ENCODE assay signal across 8 cellular contexts in genomic region chr1:77977989-77978292, GRCh38. TPM values are rescaled to one million over a fixed set of nuclear protein-coding genes. Genes with fewer than 3 reads are reported as not detected.
DNase-seq lines count a peak whose midpoint lies in the region; ATAC-seq and TF ChIP-seq lines count a peak whose summit lies in the region.

No MANE protein-coding gene starts in this region.

- H3K27me3 ChIP-seq in cardiac muscle cell (no peaks in the 10 kb centered on the region), liver (ENCODE audit: control insufficient read depth in 4 of 4, insufficient read depth in 4 of 4, low read length in 3 of 4) (no peaks in the 10 kb centered on the region)

- peaks cover 44% of the 10 kb centered on the region for H3K4me1 Mint-ChIP-seq in activated CD8-positive, alpha-beta memory T cell treated with anti-CD3 and anti-CD28 coated beads, Interleukin-2, amount 10 ng/mL, durations not matched to agents 7 days and 5 days

- TF ChIP-seq CTCF in cardiac muscle cell (IDR thresholded peaks at IDR 0.05; ENCODE audit: low read depth, low read length) (no peak), astrocyte of the cerebellum (IDR thresholded peaks at IDR 0.05; ENCODE audit: low read depth, low read length, missing control alignments) (no peak), liver (IDR thresholded peaks at IDR 0.05; ENCODE audit: low read depth, low read length, missing input control) (no peak)

- H3K36me3 Mint-ChIP-seq in activated CD8-positive, alpha-beta memory T cell treated with anti-CD3 and anti-CD28 coated beads, Interleukin-2, amount 10 ng/mL, durations not matched to agents 7 days and 5 days = peaks cover 23% of the 10 kb centered on the region

- H3K27me3 Mint-ChIP-seq in activated CD8-positive, alpha-beta memory T cell treated with anti-CD3 and anti-CD28 coated beads, Interleukin-2, amount 10 ng/mL, durations not matched to agents 7 days and 5 days = no peaks in the 10 kb centered on the region

- no peak overlapping the region for H3K4me3 Mint-ChIP-seq in activated CD8-positive, alpha-beta memory T cell treated with anti-CD3 and anti-CD28 coated beads, Interleukin-2, amount 10 ng/mL, durations not matched to agents 7 days and 5 days

- H3K4me3 ChIP-seq in cardiac muscle cell = peak overlapping the region; percentile 83
- peak overlapping the region; percentile 60 for H3K4me3 ChIP-seq in astrocyte of the cerebellum (ENCODE audit: low read depth, low read length)
- peak overlapping the region; percentile 70 to 99 (median 97) for H3K4me3 ChIP-seq in liver (ENCODE audit: low read depth in 1 of 3, low read length in 3 of 3)
- peak overlapping the region; percentile 58 for H3K4me3 ChIP-seq in urinary bladder (ENCODE audit: low read depth, low read length)

- CTCF ChIA-PET in activated CD8-positive, alpha-beta memory T cell treated with anti-CD3 and anti-CD28 coated beads, Interleukin-2, amount 10 ng/mL, durations not matched to agents 7 days and 5 days (lab: Charles Lee) = interaction anchor here (1.0 to 1.8 kb wide), 7 partner anchors 9 to 642 kb away, joined by 3 to 17 read pairs (median 4); partner anchors contain the start of genes DNAJB4 and IFI44L

- no peak for ATAC-seq in Right ventricle myocardium inferior
- ATAC-seq in activated CD8-positive, alpha-beta memory T cell treated with anti-CD3 and anti-CD28 coated beads, Interleukin-2, amount 10 ng/mL, durations not matched to agents 7 days and 5 days = no peak

- H3K27ac ChIP-seq in cardiac muscle cell = peak overlapping the region; percentile 99
- peak overlapping the region; percentile 98 to 99 for H3K27ac ChIP-seq in liver (ENCODE audit: low read depth in 1 of 2, low read length in 2 of 2)
- peak overlapping the region; percentile 98 for H3K27ac ChIP-seq in urinary bladder (ENCODE audit: low read depth)

- H3K9me3 Mint-ChIP-seq in activated CD8-positive, alpha-beta memory T cell treated with anti-CD3 and anti-CD28 coated beads, Interleukin-2, amount 10 ng/mL, durations not matched to agents 7 days and 5 days (ENCODE audit: low read depth) = no peaks in the 10 kb centered on the region

- peak in 1 of 2 donors; percentile 44 for TF ChIP-seq RAD21 in liver (IDR thresholded peaks at IDR 0.05)

- DNase-seq in cardiac muscle cell (ENCODE audit: low read depth in 1 of 2, low spot score in 1 of 2) = no peak
- DNase-seq in Right ventricle myocardium inferior (ENCODE audit: missing footprints) = no peak
- no peak for DNase-seq in astrocyte of the cerebellum (ENCODE audit: low read depth)
- no peak for DNase-seq in NCI-H748 (lab: John Stamatoyannopoulos, UW; ENCODE audit: unreplicated experiment)
- DNase-seq in NCI-H1436 (lab: John Stamatoyannopoulos, UW) = no peak
- DNase-seq in activated CD8-positive, alpha-beta memory T cell treated with anti-CD3 and anti-CD28 coated beads, Interleukin-2, amount 10 ng/mL, durations not matched to agents 7 days and 5 days = no peak

- peak overlapping the region; percentile 100 for H3K9ac ChIP-seq in liver (ENCODE audit: low read depth in 1 of 2, low read length in 2 of 2)

- in situ Hi-C loops in astrocyte of the cerebellum (cut with HindIII; ENCODE audit: low sequenced_read_pairs) = no loop called here

- H3K4me1 ChIP-seq in cardiac muscle cell (ENCODE audit: low read depth) (peaks cover 24% of the 10 kb centered on the region), liver (ENCODE audit: control insufficient read depth in 4 of 4, insufficient read depth in 4 of 4, low read length in 3 of 4) (peaks cover 7 to 37% (median 16%) of the 10 kb centered on the region in 4 donors), urinary bladder (ENCODE audit: insufficient read depth) (no peaks in the 10 kb centered on the region)

- intact Hi-C loops in Right ventricle myocardium inferior (cut with DNase I) = loop anchor here (2.0 kb wide), 1 partner anchor 69 kb away; no protein-coding TSS in a partner anchor

- H3K27ac Mint-ChIP-seq in activated CD8-positive, alpha-beta memory T cell treated with anti-CD3 and anti-CD28 coated beads, Interleukin-2, amount 10 ng/mL, durations not matched to agents 7 days and 5 days = no peak overlapping the region

- no peaks in the 10 kb centered on the region for H3K9me3 ChIP-seq in cardiac muscle cell (ENCODE audit: low read depth)
- H3K9me3 ChIP-seq in liver (ENCODE audit: control insufficient read depth in 4 of 4, low read length in 3 of 4) = no peaks in the 10 kb centered on the region

- H3K36me3 ChIP-seq in cardiac muscle cell (peaks cover 4% of the 10 kb centered on the region), liver (ENCODE audit: control insufficient read depth in 4 of 4, insufficient read depth in 3 of 4, low read depth in 1 of 4, low read length in 3 of 4) (peaks cover 0 to 3% (median 0%) of the 10 kb centered on the region in 4 donors), urinary bladder (ENCODE audit: insufficient read depth) (no peaks in the 10 kb centered on the region)

- WGBS in liver = under 1% methylated on average over 5 of the region's 5 CpGs
- 0% methylated on average over 5 of the region's 5 CpGs for WGBS in urinary bladder

TF ChIP-seq in liver, 16 proteins besides CTCF, POLR2A, EP300 and RAD21:
- TF ChIP-seq YY1 (IDR thresholded peaks at IDR 0.05) = peak; percentile 97
- no peak for TF ChIP-seq FOXA2 (IDR thresholded peaks at IDR 0.05)
- TF ChIP-seq TAF1 (conservative IDR thresholded peaks at IDR 0.05) = peak; percentile 77
- TF ChIP-seq RXRA (IDR thresholded peaks at IDR 0.05) = peak in 1 of 2 donors; percentile 17
- TF ChIP-seq SP1 (IDR thresholded peaks at IDR 0.05) = peak; percentile 36
- TF ChIP-seq, protein P1, sequence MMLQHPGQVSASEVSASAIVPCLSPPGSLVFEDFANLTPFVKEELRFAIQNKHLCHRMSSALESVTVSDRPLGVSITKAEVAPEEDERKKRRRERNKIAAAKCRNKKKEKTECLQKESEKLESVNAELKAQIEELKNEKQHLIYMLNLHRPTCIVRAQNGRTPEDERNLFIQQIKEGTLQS (IDR thresholded peaks at IDR 0.05) = no peak
- peak; percentile 20 to 43 for TF ChIP-seq HNF4A (conservative IDR thresholded peaks at IDR 0.05)

RNA-seq across cellular contexts. Expression of gene FUBP1, which starts 0.9 kb away (rescaled TPM):
- total RNA-seq in cardiac muscle cell (119 and 174 TPM in 2 replicates), Right ventricle myocardium inferior (48.9 TPM), liver (10 to 100 TPM; 77.1 to 97.4 TPM), urinary bladder (315 TPM)
- polyA plus RNA-seq in cardiac muscle cell (86.3 and 96.0 TPM in 2 replicates), liver (10 to 100 TPM; 16.3 to 17.3 TPM), urinary bladder (55.8 TPM)
- 100 to 1,000 TPM; 220 to 222 TPM for total RNA-seq in activated CD8-positive, alpha-beta memory T cell treated with anti-CD3 and anti-CD28 coated beads, Interleukin-2, amount 10 ng/mL, durations not matched to agents 7 days and 5 days

RNA-seq across cellular contexts. Expression of gene DNAJB4, which starts 26.8 kb away (rescaled TPM):
- 29.3 and 46.2 TPM in 2 replicates for total RNA-seq in cardiac muscle cell
- 40.2 and 63.6 TPM in 2 replicates for polyA plus RNA-seq in cardiac muscle cell
- 88.0 TPM for total RNA-seq in Right ventricle myocardium inferior
- 10 to 100 TPM; 13.5 to 21.6 TPM for total RNA-seq in liver
- polyA plus RNA-seq in liver = 1 to 10 TPM; 5.7 to 6.5 TPM
- 67.1 TPM for total RNA-seq in urinary bladder
- 34.7 TPM for polyA plus RNA-seq in urinary bladder
- total RNA-seq in activated CD8-positive, alpha-beta memory T cell treated with anti-CD3 and anti-CD28 coated beads, Interleukin-2, amount 10 ng/mL, durations not matched to agents 7 days and 5 days = 10 to 100 TPM; 11.5 to 23.0 TPM
